22 cellular contexts compared by ENCODE assay signal in the genomic region with DNA sequence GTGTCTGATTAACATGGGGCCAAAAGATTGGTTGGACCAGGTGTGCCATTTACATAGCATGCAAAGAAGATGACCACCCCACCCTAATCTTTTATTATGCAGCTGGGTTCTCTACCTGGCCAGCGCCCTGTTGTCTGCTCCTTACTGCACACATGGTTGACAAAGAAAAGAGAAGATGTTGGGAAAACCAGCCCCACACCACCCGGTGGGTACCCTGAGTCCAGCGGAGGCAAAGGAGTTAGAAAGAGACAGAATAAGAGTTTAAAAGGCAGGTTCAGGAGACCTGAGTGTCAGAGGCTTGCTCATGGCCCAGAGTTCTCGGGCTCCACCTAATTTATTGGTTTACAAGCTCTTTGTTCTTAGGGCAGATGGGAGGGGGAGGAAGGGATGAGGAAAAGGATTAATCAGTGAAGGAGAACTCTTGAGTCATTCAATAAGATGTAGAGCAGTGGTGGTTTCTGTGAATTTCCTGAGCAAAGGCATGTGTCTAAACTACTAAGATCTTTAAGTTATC. TPM values are rescaled to one million over a fixed set of nuclear protein-coding genes. Genes with fewer than 3 reads are reported as not detected.
A peak's percentile ranks its signal among the peaks of the same experiment; 100 is the strongest.
DNase-seq lines count a peak whose midpoint lies in the region; ATAC-seq and TF ChIP-seq lines count a peak whose summit lies in the region.
"Had no signal": no experiment of that assay in that cellular context is flagged by ENCODE, and none has a peak within 500 bp of the region (broad histone marks: within the 10 kb centered on the region; RNA-seq: fewer than 3 reads in every experiment).

No MANE protein-coding gene starts in this region.

- H3K4me1 ChIP-seq in HUES6 (ENCODE audit: control insufficient read depth, insufficient read depth, low read length): peaks cover 19% of the 10 kb centered on the region
- H3K4me1 ChIP-seq in colonic mucosa: peaks cover 3% of the 10 kb centered on the region

- H3K27me3 ChIP-seq in HUES6 (ENCODE audit: control insufficient read depth, insufficient read depth, low read length) (no peaks in the 10 kb centered on the region), colonic mucosa (no peaks in the 10 kb centered on the region)
- H3K27me3 ChIP-seq: brain microvascular endothelial cell, ovary had no signal

- TF ChIP-seq CTCF in colonic mucosa (IDR thresholded peaks at IDR 0.05) (no peak), retinal pigment epithelial cell (conservative IDR thresholded peaks at IDR 0.05; ENCODE audit: low read depth, low read length) (no peak)

- H3K9me3 ChIP-seq in HUES6 (ENCODE audit: control insufficient read depth, insufficient read depth, low read depth, low read length): peaks cover 29% of the 10 kb centered on the region
- no peaks in the 10 kb centered on the region for H3K9me3 ChIP-seq in colonic mucosa
- H3K9me3 ChIP-seq: ovary had no signal

- intact Hi-C loops in colonic mucosa (cut with DNase I): no loop called here

- H3K27ac ChIP-seq in HUES6 (ENCODE audit: low read depth, low read length): peak overlapping the region; percentile 68; the same call in 1 of the 2 replicates
- peak overlapping the region; percentile 93 for H3K27ac ChIP-seq in colonic mucosa
- H3K27ac ChIP-seq: brain microvascular endothelial cell, ovary had no signal

- H3K4me3 ChIP-seq in HUES6 (ENCODE audit: low read depth, low read length) (peak overlapping the region; percentile 17; the same call in 1 of the 2 replicates), colonic mucosa (peak overlapping the region; percentile 5), retinal pigment epithelial cell (ENCODE audit: low read length) (no peak overlapping the region)
- H3K4me3 ChIP-seq: ovary had no signal

- DNase-seq in colonic mucosa (peak; percentile 57), kidney tubule cell (ENCODE audit: low spot score) (peak; percentile 43), retinal pigment epithelial cell (ENCODE audit: low read depth) (peak; percentile 23), SHP77 (lab: John Stamatoyannopoulos, UW) (no peak), GM03348 (ENCODE audit: low spot score) (no peak)
- DNase-seq: activated CD4-positive, alpha-beta T cell treated with anti-CD3 and anti-CD28 coated beads for 4 hours; activated CD8-positive, alpha-beta memory T cell treated with anti-CD3 and anti-CD28 coated beads for 24 hours; activated T-cell treated with anti-CD3 and anti-CD28 coated beads, Interleukin-2, amount 50 U/mL, for 24 hours; brain microvascular endothelial cell; effector memory CD8-positive, alpha-beta T cell; mesenchymal stem cell; naive thymus-derived CD4-positive, alpha-beta T cell; NCI-H1436; NCI-H2107; NCI-H446 treated with DMSO at 0.1 percent for 48 hours; NK-92 treated with Interleukin-12 subunit alpha and Interleukin-12 subunit beta, amount 100 ng/mL, for 24 hours; ovary; right cardiac atrium; stimulated activated CD4-positive, alpha-beta T cell treated with anti-CD3 and anti-CD28 coated beads, Interleukin-12 subunit alpha, Interleukin-12 subunit beta, amount 100 ng/mL, for 4 hours; stimulated activated naive CD8-positive, alpha-beta T cell treated with anti-CD3 and anti-CD28 coated beads, Interleukin-15, Interleukin-2, amounts not matched to agents 100 U/mL and 50 U/mL, for 24 hours had no signal

- peak overlapping the region; percentile 45 for H3K9ac ChIP-seq in HUES6 (ENCODE audit: low read length)
- peak overlapping the region in 1 of 2 donors; percentile 28 for H3K9ac ChIP-seq in colonic mucosa (ENCODE audit: low read depth in 2 of 2, low read length in 2 of 2)

- H3K36me3 ChIP-seq in HUES6 (ENCODE audit: control insufficient read depth, insufficient read depth, low read length) (no peaks in the 10 kb centered on the region), colonic mucosa (no peaks in the 10 kb centered on the region)
- H3K36me3 ChIP-seq: brain microvascular endothelial cell, ovary had no signal

- no peak for ATAC-seq in HG02798 (IDR thresholded peaks at IDR 0.05; ENCODE audit: poor library complexity, unreplicated experiment)
- ATAC-seq: effector memory CD8-positive, alpha-beta T cell; naive thymus-derived CD4-positive, alpha-beta T cell; right cardiac atrium; stimulated activated naive CD8-positive, alpha-beta T cell treated with anti-CD3 and anti-CD28 coated beads, Interleukin-15, Interleukin-2, amounts not matched to agents 100 U/mL and 50 U/mL, for 24 hours had no signal

RNA-seq across cellular contexts. Expression of a gene that starts 24.1 kb away (rescaled TPM):
- total RNA-seq in colonic mucosa: 1 to 10 TPM; 1.7 to 2.5 TPM
- total RNA-seq: right cardiac atrium had no signal

RNA-seq across cellular contexts. Expression of a gene that starts 58.1 kb away (rescaled TPM):
- 10 to 100 TPM; 34.0 to 41.9 TPM for total RNA-seq in colonic mucosa

Comparison
In these comparisons a context has a peak if more than half of its experiments do, and no peak if none do; other contexts are left out.
1. DNase-seq: peak in colonic mucosa (single experiment), kidney tubule cell (single experiment) and retinal pigment epithelial cell (single experiment); none in SHP77 (0 of 2) and GM03348 (single experiment).